Comparison of ENCODE assay signal across 1 cellular context in genomic region chr3:168034152-168034928, GRCh38.
TF ChIP-seq lines count a peak whose summit lies in the region.

No MANE protein-coding gene starts in this region.

TF ChIP-seq in IMR-90, 13 proteins besides CTCF, POLR2A, EP300 and RAD21 (continued from another document):
- TF ChIP-seq RFX5 (IDR thresholded peaks at IDR 0.05; ENCODE audit: low read depth, low read length) (no peak), MAZ (IDR thresholded peaks at IDR 0.05; ENCODE audit: borderline replicate concordance, low read depth, low read length) (no peak), USF2 (IDR thresholded peaks at IDR 0.05; ENCODE audit: low read depth, low read length) (no peak), FOS (IDR thresholded peaks at IDR 0.05; ENCODE audit: low read depth, low read length) (0 out of 2 replicates have a peak, but pooled peaks have one; percentile 6)
